20 cellular contexts compared by ENCODE assay signal in genomic region chrX:937391-937790, GRCh38.
"Had no signal": no experiment of that assay in that cellular context is flagged by ENCODE, and none has a peak within 500 bp of the region (broad histone marks: within the 10 kb centered on the region; RNA-seq: fewer than 3 reads in every experiment).

No MANE protein-coding gene starts in this region.

- H3K27ac ChIP-seq: colonic mucosa, heart right ventricle, right atrium auricular region had no signal

- ATAC-seq: heart right ventricle, mucosa of descending colon, natural killer cell had no signal

- H3K4me3 ChIP-seq: colonic mucosa, heart right ventricle, mucosa of descending colon, right atrium auricular region had no signal

- H3K36me3 Mint-ChIP-seq: natural killer cell had no signal

- H3K27me3 ChIP-seq: colonic mucosa, right atrium auricular region had no signal

- FAIRE-seq: endothelial cell of umbilical vein, frontal cortex, islet of Langerhans, small intestine, urothelium cell line had no signal

- DNase-seq: colonic mucosa; dermis blood vessel endothelial cell; endodermal cell; erythroblast; heart right ventricle; hypothalamus; kidney glomerular epithelial cell; mammary epithelial cell; mucosa of descending colon; natural killer cell; posterior cingulate gyrus; small intestine; stimulated activated CD4-positive, alpha-beta T cell treated with anti-CD3 and anti-CD28 coated beads, Interleukin-2, amount 100 ng/mL, for 48 hours; stimulated activated naive CD4-positive, alpha-beta T cell treated with Interleukin-2 at 50 U/mL for 16 hours; trophoblast cell had no signal

- H3K4me1 Mint-ChIP-seq: endodermal cell, natural killer cell had no signal

- H3K27ac Mint-ChIP-seq: endodermal cell, natural killer cell had no signal

- H3K9me3 Mint-ChIP-seq: endodermal cell, natural killer cell had no signal

- H3K36me3 ChIP-seq: colonic mucosa, heart right ventricle, right atrium auricular region had no signal

- H3K4me1 ChIP-seq: colonic mucosa, heart right ventricle, right atrium auricular region had no signal

- H3K9me3 ChIP-seq: colonic mucosa, heart right ventricle, right atrium auricular region had no signal

- H3K4me3 Mint-ChIP-seq: endodermal cell, natural killer cell had no signal
